ENCODE assay signal across 9 cellular contexts in the genomic region with DNA sequence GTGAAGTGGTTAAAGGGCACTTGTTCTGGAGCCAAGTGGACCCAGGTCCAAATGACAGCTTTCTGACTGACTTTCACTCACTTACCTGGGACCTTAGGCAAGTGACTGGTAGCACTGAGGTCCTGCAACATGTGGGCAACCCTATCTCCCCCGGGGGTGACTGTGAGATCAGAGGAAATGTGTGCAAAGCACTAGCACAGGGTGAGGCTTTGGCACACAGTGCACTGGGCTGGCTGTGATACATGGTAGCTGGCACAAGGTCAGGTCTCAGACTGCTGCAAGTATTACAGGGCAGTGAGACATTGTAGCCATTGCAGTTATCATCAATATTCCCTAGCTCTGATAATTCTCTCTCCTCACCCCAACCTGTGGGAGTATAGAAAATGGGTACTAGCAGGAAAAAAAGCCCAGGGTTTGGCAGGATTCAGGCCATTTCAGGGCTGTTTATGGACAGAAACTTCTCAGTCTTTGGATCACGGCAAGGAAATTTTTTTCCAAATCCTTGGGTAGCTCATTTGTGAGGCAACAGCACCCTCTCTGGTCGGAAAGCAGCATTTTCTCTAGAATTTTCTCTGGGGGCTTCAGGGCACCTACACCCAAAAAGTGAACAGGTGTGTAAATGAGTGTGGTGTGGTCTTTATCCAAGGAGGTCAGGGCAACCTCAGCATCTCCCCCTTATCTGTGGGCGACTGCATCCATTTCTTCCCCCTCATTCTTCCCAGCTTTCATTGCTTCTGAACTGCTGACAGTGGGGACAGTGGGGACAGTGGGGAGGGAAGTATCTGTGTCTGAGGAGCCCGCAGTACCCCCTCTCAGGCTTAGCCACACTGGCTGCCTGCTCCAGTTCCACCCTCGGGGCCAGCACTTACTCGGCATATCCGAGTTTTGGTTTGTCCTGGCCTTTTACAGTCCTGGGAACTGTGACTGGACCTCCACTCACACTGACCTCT.
DNase-seq lines count a peak whose midpoint lies in the region; ATAC-seq, FAIRE-seq and TF ChIP-seq lines count a peak whose summit lies in the region.
"Had no signal": no experiment of that assay in that cellular context is flagged by ENCODE, and none has a peak within 500 bp of the region (broad histone marks: within the 10 kb centered on the region; RNA-seq: fewer than 3 reads in every experiment).

No MANE protein-coding gene starts in this region.

- no peaks in the 10 kb centered on the region for H3K4me1 ChIP-seq in astrocyte (ENCODE audit: insufficient read depth, low read length)
- H3K4me1 ChIP-seq in tibial artery: peaks cover 0 to 8% (median 5%) of the 10 kb centered on the region in 4 donors

- H3K4me1 Mint-ChIP-seq in astrocyte (ENCODE audit: low read depth, unreplicated experiment): no peaks in the 10 kb centered on the region

- H2AFZ ChIP-seq in astrocyte (ENCODE audit: low read depth, low read length): no peak overlapping the region

- H3K9me3 ChIP-seq in astrocyte (ENCODE audit: insufficient read depth, low read depth, low read length) (no peaks in the 10 kb centered on the region), tibial artery (peaks cover 0 to 7% (median 4%) of the 10 kb centered on the region in 3 donors)

- TF ChIP-seq CTCF in C4-2B (conservative IDR thresholded peaks at IDR 0.05) (peak; percentile 80), astrocyte (IDR thresholded peaks at IDR 0.05; ENCODE audit: insufficient read depth, low read depth, low read length) (peak; percentile 44), tibial artery (IDR thresholded peaks at IDR 0.05) (peak; percentile 60 to 67)

- H3K9ac ChIP-seq in astrocyte (ENCODE audit: low read length): no peak overlapping the region

- H3K27me3 Mint-ChIP-seq in astrocyte (ENCODE audit: low read depth, unreplicated experiment): peaks cover 38% of the 10 kb centered on the region

- no peak for ATAC-seq in GM18502 (IDR thresholded peaks at IDR 0.05; ENCODE audit: poor library complexity, unreplicated experiment)

- H4K20me1 ChIP-seq in astrocyte (ENCODE audit: insufficient read depth, low read length): no peaks in the 10 kb centered on the region

- H3K27ac ChIP-seq in C4-2B (0 out of 2 replicates have a peak overlapping the region, but pooled peaks have one; percentile 13), astrocyte (ENCODE audit: low read depth, low read length) (no peak overlapping the region), tibial artery (no peak overlapping the region)

- peaks cover 2% of the 10 kb centered on the region for H3K9me3 Mint-ChIP-seq in astrocyte (ENCODE audit: unreplicated experiment)

- DNase-seq in HTR-8/SVneo (ENCODE audit: insufficient read length, low spot score): peak; percentile 81
- DNase-seq in astrocyte (ENCODE audit: low read depth): no peak
- DNase-seq in inferior parietal cortex (ENCODE audit: extremely low spot score): peak; percentile 64
- no peak for DNase-seq in tibial artery
- DNase-seq in T-helper 9 cell: no peak
- DNase-seq in NK-92 (lab: John Stamatoyannopoulos, UW; ENCODE audit: unreplicated experiment): no peak

- peak; percentile 96 for FAIRE-seq in HTR-8/SVneo (lab: Jason Lieb, UNC)
- FAIRE-seq in astrocyte (lab: Jason Lieb, UNC): no peak
- FAIRE-seq: endometrium had no signal

- intact Hi-C loops in tibial artery (cut with DNase I; ENCODE audit: low total_unique reads): loop anchor here (5.0 kb wide), 2 partner anchors 363 to 583 kb away; no protein-coding TSS in a partner anchor

- no peak overlapping the region for H3K27ac Mint-ChIP-seq in astrocyte (ENCODE audit: unreplicated experiment)

- H3K4me3 ChIP-seq in astrocyte (ENCODE audit: insufficient read depth, low read depth, low read length): no peak overlapping the region
- H3K4me3 ChIP-seq in tibial artery: no peak overlapping the region

- H3K79me2 ChIP-seq in astrocyte (ENCODE audit: insufficient read depth, low read length): no peaks in the 10 kb centered on the region

- no peaks in the 10 kb centered on the region for H3K36me3 Mint-ChIP-seq in astrocyte (ENCODE audit: low read depth, unreplicated experiment)

- H3K4me3 Mint-ChIP-seq in astrocyte (ENCODE audit: unreplicated experiment): no peak overlapping the region

- H3K27me3 ChIP-seq in astrocyte (ENCODE audit: insufficient read depth, low read length) (no peaks in the 10 kb centered on the region), tibial artery (peaks cover 0 to 14% of the 10 kb centered on the region in 2 donors)

- no peak overlapping the region for H3K4me2 ChIP-seq in astrocyte (ENCODE audit: low read length)

- no peaks in the 10 kb centered on the region for H3K36me3 ChIP-seq in astrocyte (ENCODE audit: insufficient read depth, low read length)
- no peaks in the 10 kb centered on the region for H3K36me3 ChIP-seq in tibial artery

Comparison
In these comparisons a context has a peak if more than half of its experiments do, and no peak if none do; other contexts are left out.
1. DNase-seq: peak in HTR-8/SVneo (single experiment) and inferior parietal cortex (single experiment); none in astrocyte (single experiment), tibial artery (0 of 2), T-helper 9 cell (single experiment) and NK-92 (single experiment).
2. Peak in every context shown above with its lines, with median percentiles within 50 percentile points of each other: CTCF ChIP-seq.